ENCODE assay signal across 11 cellular contexts in the genomic region with DNA sequence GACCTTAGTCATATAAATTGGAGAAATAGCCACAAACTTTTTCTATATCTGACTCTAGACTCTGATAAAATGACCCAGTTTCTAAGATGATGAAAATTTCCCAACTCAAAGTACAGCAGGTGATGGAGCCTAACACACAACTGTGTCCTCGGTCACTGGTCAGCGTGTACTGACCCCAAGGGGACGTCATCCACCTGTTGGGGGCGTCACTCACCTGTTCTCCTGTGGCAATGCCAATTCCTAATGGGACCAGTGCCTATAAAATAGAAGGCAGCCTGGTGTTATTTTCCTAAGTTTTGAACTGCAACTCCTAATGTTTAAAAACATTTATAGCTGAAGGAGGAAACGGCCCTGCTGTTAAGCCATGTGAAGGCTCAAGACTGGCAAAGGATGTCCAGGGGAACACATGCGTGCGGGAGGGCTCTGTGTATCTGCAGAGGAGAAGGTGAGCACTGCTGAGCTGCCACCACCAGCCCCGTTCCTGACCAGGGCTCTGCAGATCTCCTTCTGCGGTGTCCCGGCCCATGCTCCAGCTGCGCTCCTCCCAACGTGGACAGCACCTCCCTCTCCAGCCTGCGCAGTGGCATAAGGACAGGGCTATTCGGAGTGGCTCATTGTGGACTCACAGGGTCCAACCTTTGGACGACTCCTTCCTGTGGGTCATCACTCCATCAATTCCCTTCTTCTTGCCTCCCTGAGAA.
"Had no signal": no experiment of that assay in that cellular context is flagged by ENCODE, and none has a peak within 500 bp of the region (broad histone marks: within the 10 kb centered on the region; RNA-seq: fewer than 3 reads in every experiment).

No MANE protein-coding gene starts in this region.

- H3K27ac ChIP-seq: lower lobe of right lung, upper lobe of left lung had no signal

- H3K9me3 ChIP-seq: lower lobe of right lung, upper lobe of left lung had no signal

- DNase-seq: activated CD4-positive, CD25-positive, alpha-beta regulatory T cell treated with anti-CD3 and anti-CD28 coated beads, Interleukin-2, amount 50 U/mL, for 72 hours; erythroblast; lower lobe of right lung; naive B cell; right cardiac atrium; stimulated activated naive B cell treated with anti-CD40 and anti-IgM and Interleukin-4, amounts not matched to agents 10 μg/mL and 1 μg/mL and 100 μg/mL, for 72 hours; T-helper 17 cell had no signal

- H3K9me3 Mint-ChIP-seq: activated naive CD4-positive, alpha-beta T cell treated with anti-CD3 and anti-CD28 coated beads, Interleukin-2, amount 50 U/mL, for 24 hours; activated T-helper 2 cell treated with anti-CD3 and anti-CD28 coated beads, Interferon-gamma antibody, Interleukin-2, Interleukin-4, amounts not matched to agents 10 μg/mL and 5 μg/mL and 100 μg/mL, durations not matched to agents 14 hours and 24 hours and 36 hours; central memory CD8-positive, alpha-beta T cell; naive B cell; stimulated activated naive B cell treated with anti-CD40 and anti-IgM and Interleukin-4, amounts not matched to agents 10 μg/mL and 1 μg/mL and 100 μg/mL, for 72 hours had no signal

- H3K27ac Mint-ChIP-seq: activated naive CD4-positive, alpha-beta T cell treated with anti-CD3 and anti-CD28 coated beads, Interleukin-2, amount 50 U/mL, for 24 hours; stimulated activated naive B cell treated with anti-CD40 and anti-IgM and Interleukin-4, amounts not matched to agents 10 μg/mL and 1 μg/mL and 100 μg/mL, for 72 hours had no signal

- H3K36me3 Mint-ChIP-seq: naive B cell had no signal

- H3K27me3 ChIP-seq: upper lobe of left lung had no signal

- H3K4me3 Mint-ChIP-seq: activated naive CD4-positive, alpha-beta T cell treated with anti-CD3 and anti-CD28 coated beads, Interleukin-2, amount 50 U/mL, for 24 hours; central memory CD8-positive, alpha-beta T cell; naive B cell; stimulated activated naive B cell treated with anti-CD40 and anti-IgM and Interleukin-4, amounts not matched to agents 10 μg/mL and 1 μg/mL and 100 μg/mL, for 72 hours; T-helper 17 cell had no signal

- H3K4me1 Mint-ChIP-seq: naive B cell; stimulated activated naive B cell treated with anti-CD40 and anti-IgM and Interleukin-4, amounts not matched to agents 10 μg/mL and 1 μg/mL and 100 μg/mL, for 72 hours had no signal

- H3K27me3 Mint-ChIP-seq: activated naive CD4-positive, alpha-beta T cell treated with anti-CD3 and anti-CD28 coated beads, Interleukin-2, amount 50 U/mL, for 24 hours; central memory CD8-positive, alpha-beta T cell; naive B cell; stimulated activated naive B cell treated with anti-CD40 and anti-IgM and Interleukin-4, amounts not matched to agents 10 μg/mL and 1 μg/mL and 100 μg/mL, for 72 hours; T-helper 17 cell had no signal

- H3K4me3 ChIP-seq: lower lobe of right lung, upper lobe of left lung had no signal

- H3K4me1 ChIP-seq: lower lobe of right lung, upper lobe of left lung had no signal
